Comparison of ENCODE assay signal across 28 cellular contexts in genomic region chr10:73814276-73814895, GRCh38.
"Had no signal": no experiment of that assay in that cellular context is flagged by ENCODE, and none has a peak within 500 bp of the region (broad histone marks: within the 10 kb centered on the region; RNA-seq: fewer than 3 reads in every experiment).

No MANE protein-coding gene starts in this region.

- H3K36me3 ChIP-seq: neural progenitor cell, pancreas, prostate gland had no signal

- H3K9me3 ChIP-seq: left lung, lower lobe of right lung, pancreas, prostate gland, thyroid gland, transverse colon, upper lobe of left lung, vagina had no signal

- H3K9ac ChIP-seq: neural progenitor cell had no signal

- H3K27ac ChIP-seq: left lung, lower lobe of right lung, neural progenitor cell, pancreas, prostate gland, thyroid gland, transverse colon, upper lobe of left lung, vagina had no signal

- FAIRE-seq: keratinocyte, pancreas had no signal

- H3K4me2 ChIP-seq: neural progenitor cell had no signal

- H3K27me3 ChIP-seq: left lung, neural progenitor cell, pancreas, thyroid gland, transverse colon, upper lobe of left lung, vagina had no signal

- H3K4me3 ChIP-seq: left lung, lower lobe of right lung, neural progenitor cell, pancreas, prostate gland, skin epidermis, thyroid gland, transverse colon, upper lobe of left lung, vagina had no signal

- H2AFZ ChIP-seq: neural progenitor cell had no signal

- ATAC-seq: left cardiac atrium; left lung; lower lobe of right lung; natural killer cell; pancreas; right cardiac atrium; sciatic nerve; stimulated activated memory B cell treated with anti-CD40 and anti-IgM and Interleukin-4, amounts not matched to agents 10 μg/mL and 1 μg/mL and 100 μg/mL, for 72 hours; stimulated activated naive CD8-positive, alpha-beta T cell treated with anti-CD3 and anti-CD28 coated beads, Interleukin-15, amount 100 ng/mL, for 72 hours had no signal

- DNase-seq: hippocampal formation; kidney glomerular epithelial cell; left cardiac atrium; left lung; lower lobe of right lung; mammary epithelial cell; naive B cell; natural killer cell; nephron progenitor cell; pancreas; retina; right cardiac atrium; stimulated activated CD4-positive, alpha-beta T cell treated with anti-CD3 and anti-CD28 coated beads, Interleukin-2, amount 100 ng/mL, for 48 hours; stimulated activated CD4-positive, alpha-beta T cell treated with anti-CD3 and anti-CD28 coated beads, Interleukin-4, amount 100 ng/mL, for 4 hours; stimulated activated CD8-positive, alpha-beta memory T cell treated with anti-CD3 and anti-CD28 coated beads, Interleukin-4, amount 100 ng/mL, for 48 hours; stimulated activated naive CD4-positive, alpha-beta T cell treated with Interleukin-2 at 50 U/mL for 16 hours; stimulated activated naive CD8-positive, alpha-beta T cell treated with anti-CD3 and anti-CD28 coated beads, Interleukin-15, amount 100 ng/mL, for 72 hours; substantia nigra; thyroid gland; transverse colon had no signal
